Comparison of ENCODE assay signal across 2 cellular contexts in genomic region chr4:39231660-39232059, GRCh38.
A peak's percentile ranks its signal among the peaks of the same experiment; 100 is the strongest.
TF ChIP-seq lines count a peak whose summit lies in the region.

No MANE protein-coding gene starts in this region.

TF ChIP-seq in liver, 16 proteins besides CTCF, POLR2A, EP300 and RAD21:
- TF ChIP-seq TAF1 (conservative IDR thresholded peaks at IDR 0.05) (peak; percentile 26), ATF3 (IDR thresholded peaks at IDR 0.05) (no peak), EGR1 (IDR thresholded peaks at IDR 0.05; ENCODE audit: low read depth in 2 of 2) (peak; percentile 23 to 29)

TF ChIP-seq in HepG2, 621 proteins besides CTCF, POLR2A, EP300 and RAD21:
- TF ChIP-seq PTBP1 (IDR thresholded peaks at IDR 0.05; ENCODE audit: low read depth, low read length, poor library complexity, severe bottlenecking) = no peak
- no peak for TF ChIP-seq RAD51 (IDR thresholded peaks at IDR 0.05; ENCODE audit: borderline replicate concordance)
- TF ChIP-seq PPARG (CRISPR knock-in tag; conservative IDR thresholded peaks at IDR 0.05) = no peak
- no peak for TF ChIP-seq CHCHD3 (CRISPR knock-in tag; IDR thresholded peaks at IDR 0.05)
- TF ChIP-seq GMEB2 (CRISPR knock-in tag; IDR thresholded peaks at IDR 0.05; ENCODE audit: low read depth) = no peak
- no peak for TF ChIP-seq ZSCAN5A (CRISPR knock-in tag; IDR thresholded peaks at IDR 0.05; ENCODE audit: borderline replicate concordance)
- no peak for TF ChIP-seq SNAI1 (CRISPR knock-in tag; IDR thresholded peaks at IDR 0.05; ENCODE audit: borderline replicate concordance)
- TF ChIP-seq DNMT1 (CRISPR knock-in tag; IDR thresholded peaks at IDR 0.05) = no peak
- TF ChIP-seq ARID3A (IDR thresholded peaks at IDR 0.05; ENCODE audit: low read depth, low read length) = no peak
- TF ChIP-seq ZNF841 (CRISPR knock-in tag; IDR thresholded peaks at IDR 0.05; ENCODE audit: borderline replicate concordance) = no peak
- no peak for TF ChIP-seq ZNF142 (CRISPR knock-in tag; IDR thresholded peaks at IDR 0.05)
- no peak for TF ChIP-seq ZNF513 (CRISPR knock-in tag; conservative IDR thresholded peaks at IDR 0.05)
- no peak for TF ChIP-seq ZSCAN9 (CRISPR knock-in tag; IDR thresholded peaks at IDR 0.05; ENCODE audit: borderline replicate concordance)
- TF ChIP-seq SP2 (CRISPR knock-in tag; IDR thresholded peaks at IDR 0.05) = no peak
TF ChIP-seq in HepG2: peak in this region for 0.
